In genomic region chr4:153555730-153556440, GRCh38 we compare ENCODE assay signal across 8 cellular contexts.
A peak's percentile ranks its signal among the peaks of the same experiment; 100 is the strongest.
DNase-seq lines count a peak whose midpoint lies in the region; ATAC-seq and TF ChIP-seq lines count a peak whose summit lies in the region.

No MANE protein-coding gene starts in this region.

- 5 to 13% (median 7%) methylated on average over 5 of the region's 5 CpGs for WGBS in psoas muscle, 3 donors

- peaks cover 46% of the 10 kb centered on the region for H3K4me1 Mint-ChIP-seq in CD8-positive, alpha-beta T cell (ENCODE audit: low read depth)
- peaks cover 27% of the 10 kb centered on the region for H3K4me1 Mint-ChIP-seq in activated T-helper 17 cell treated with anti-CD3 and anti-CD28 coated beads, Interleukin-2, amount 50 U/mL, for 72 hours
- H3K4me1 Mint-ChIP-seq in immature natural killer cell: peaks cover 28 to 69% of the 10 kb centered on the region in 2 donors

- POLR2A ChIA-PET in CD8-positive, alpha-beta T cell (lab: Charles Lee): no interaction called here

- H3K4me1 ChIP-seq in CD8-positive, alpha-beta T cell (ENCODE audit: insufficient read depth, low read length): no peaks in the 10 kb centered on the region
- peaks cover 37% of the 10 kb centered on the region for H3K4me1 ChIP-seq in psoas muscle

- CTCF ChIA-PET in CD8-positive, alpha-beta T cell (lab: Charles Lee): interaction anchor here (1.2 kb wide), 2 partner anchors 18 to 20 kb away, joined by 3 to 5 read pairs; no protein-coding TSS in a partner anchor

- no peak overlapping the region for H3K4me3 Mint-ChIP-seq in CD8-positive, alpha-beta T cell
- no peak overlapping the region for H3K4me3 Mint-ChIP-seq in activated T-helper 17 cell treated with anti-CD3 and anti-CD28 coated beads, Interleukin-2, amount 50 U/mL, for 72 hours
- H3K4me3 Mint-ChIP-seq in immature natural killer cell: no peak overlapping the region

- no peaks in the 10 kb centered on the region for H3K27me3 Mint-ChIP-seq in CD8-positive, alpha-beta T cell (ENCODE audit: low read depth)
- H3K27me3 Mint-ChIP-seq in activated T-helper 17 cell treated with anti-CD3 and anti-CD28 coated beads, Interleukin-2, amount 50 U/mL, for 72 hours: no peaks in the 10 kb centered on the region
- H3K27me3 Mint-ChIP-seq in immature natural killer cell (ENCODE audit: low read depth in 3 of 3): no peaks in the 10 kb centered on the region

- no peak overlapping the region for H3K27ac ChIP-seq in CD8-positive, alpha-beta T cell (ENCODE audit: low read depth, low read length)
- H3K27ac ChIP-seq in psoas muscle: peak overlapping the region; percentile 95

- no peak for TF ChIP-seq CTCF in CD8-positive, alpha-beta T cell (IDR thresholded peaks at IDR 0.05)
- TF ChIP-seq CTCF in psoas muscle (IDR thresholded peaks at IDR 0.05): no peak

- no peaks in the 10 kb centered on the region for H3K27me3 ChIP-seq in CD8-positive, alpha-beta T cell (ENCODE audit: insufficient read depth, low read length)
- H3K27me3 ChIP-seq in psoas muscle (ENCODE audit: insufficient read depth in 3 of 3, low read length in 2 of 3): no peaks in the 10 kb centered on the region

- ATAC-seq in CD8-positive, alpha-beta T cell: no peak
- peak; percentile 31 for ATAC-seq in activated T-helper 17 cell treated with anti-CD3 and anti-CD28 coated beads, Interleukin-2, amount 50 U/mL, for 72 hours (replicated peaks)
- peak; percentile 41 to 77 (median 60) for ATAC-seq in psoas muscle

- peaks cover under 1% of the 10 kb centered on the region for H3K9me3 Mint-ChIP-seq in CD8-positive, alpha-beta T cell
- peaks cover 5% of the 10 kb centered on the region for H3K9me3 Mint-ChIP-seq in activated T-helper 17 cell treated with anti-CD3 and anti-CD28 coated beads, Interleukin-2, amount 50 U/mL, for 72 hours
- no peaks in the 10 kb centered on the region for H3K9me3 Mint-ChIP-seq in immature natural killer cell

- peaks cover 26% of the 10 kb centered on the region for H3K36me3 ChIP-seq in CD8-positive, alpha-beta T cell (ENCODE audit: insufficient read depth, low read length)
- H3K36me3 ChIP-seq in psoas muscle (ENCODE audit: insufficient read depth in 1 of 2, low read depth in 1 of 2): peaks cover 4 to 38% of the 10 kb centered on the region in 2 donors

- DNase-seq in CD8-positive, alpha-beta T cell: no peak
- peak; percentile 83 for DNase-seq in cardiac septum (ENCODE audit: low spot score)
- DNase-seq in psoas muscle: peak; percentile 69 to 73
- DNase-seq in NCI-H82 treated with DMSO at 0.1 percent for 48 hours (lab: John Stamatoyannopoulos, UW; ENCODE audit: unreplicated experiment): no peak
- DNase-seq in activated T-cell treated with anti-CD3 and anti-CD28 coated beads for 4 hours: no peak
- no peak for DNase-seq in NK-92 (lab: John Stamatoyannopoulos, UW; ENCODE audit: unreplicated experiment)
- no peak for DNase-seq in immature natural killer cell

- peaks cover 73% of the 10 kb centered on the region for H3K36me3 Mint-ChIP-seq in CD8-positive, alpha-beta T cell
- H3K36me3 Mint-ChIP-seq in activated T-helper 17 cell treated with anti-CD3 and anti-CD28 coated beads, Interleukin-2, amount 50 U/mL, for 72 hours (ENCODE audit: low read depth): peaks cover 85% of the 10 kb centered on the region
- peaks cover 10 to 39% (median 24%) of the 10 kb centered on the region in 3 donors for H3K36me3 Mint-ChIP-seq in immature natural killer cell

- H3K27ac Mint-ChIP-seq in CD8-positive, alpha-beta T cell: peak overlapping the region; percentile 28
- peak overlapping the region; percentile 78 for H3K27ac Mint-ChIP-seq in activated T-helper 17 cell treated with anti-CD3 and anti-CD28 coated beads, Interleukin-2, amount 50 U/mL, for 72 hours
- H3K27ac Mint-ChIP-seq in immature natural killer cell: peak overlapping the region in 3 of 6 donors; percentile 3 to 77 (median 67)

- no peaks in the 10 kb centered on the region for H3K9me3 ChIP-seq in CD8-positive, alpha-beta T cell (ENCODE audit: low read length)
- H3K9me3 ChIP-seq in psoas muscle: no peaks in the 10 kb centered on the region

- intact Hi-C loops in CD8-positive, alpha-beta T cell (cut with DNase I, micrococcal nuclease): no loop called here
- intact Hi-C loops in cardiac septum (cut with DNase I): no loop called here
- intact Hi-C loops in psoas muscle (cut with DNase I): no loop called here

- H3K4me3 ChIP-seq in CD8-positive, alpha-beta T cell (ENCODE audit: low read depth, low read length): no peak overlapping the region
- H3K4me3 ChIP-seq in psoas muscle: no peak overlapping the region

Comparison
In these comparisons a context has a peak if more than half of its experiments do, and no peak if none do; other contexts are left out.
1. DNase-seq: peak in cardiac septum (single experiment) and psoas muscle (2 of 2); none in CD8-positive, alpha-beta T cell (0 of 7), NCI-H82 treated with DMSO at 0.1 percent for 48 hours (single experiment), activated T-cell treated with anti-CD3 and anti-CD28 coated beads for 4 hours (single experiment), NK-92 (single experiment) and immature natural killer cell (0 of 3).